Comparison of ENCODE assay signal across 10 cellular contexts in genomic region chr4:1874207-1874606, GRCh38. TPM values are rescaled to one million over a fixed set of nuclear protein-coding genes. Genes with fewer than 3 reads are reported as not detected.
DNase-seq lines count a peak whose midpoint lies in the region; ATAC-seq and TF ChIP-seq lines count a peak whose summit lies in the region.
"Had no signal": no experiment of that assay in that cellular context is flagged by ENCODE, and none has a peak within 500 bp of the region (broad histone marks: within the 10 kb centered on the region; RNA-seq: fewer than 3 reads in every experiment).

No MANE protein-coding gene starts in this region.

- no peaks in the 10 kb centered on the region for H3K27me3 ChIP-seq in CD4-positive, CD25-positive, alpha-beta regulatory T cell (ENCODE audit: control insufficient read depth, insufficient read depth, low read length)
- H3K27me3 ChIP-seq: suprapubic skin had no signal

- CTCF ChIA-PET in activated CD4-positive, alpha-beta memory T cell treated with anti-CD3 and anti-CD28 coated beads for 36 hours (lab: Charles Lee), result interaction anchor here (1.0 to 2.5 kb wide), 3 partner anchors 17 to 25 kb away, joined by 3 to 22 read pairs (median 8); partner anchors contain the start of gene LETM1

- no peaks in the 10 kb centered on the region for H3K36me3 Mint-ChIP-seq in CD4-positive, CD25-positive, alpha-beta regulatory T cell
- peaks cover 14% of the 10 kb centered on the region for H3K36me3 Mint-ChIP-seq in activated CD4-positive, alpha-beta memory T cell treated with anti-CD3 and anti-CD28 coated beads for 36 hours

- TF ChIP-seq CTCF in mucosa of descending colon (IDR thresholded peaks at IDR 0.05), result no peak

- H3K4me3 Mint-ChIP-seq in CD4-positive, CD25-positive, alpha-beta regulatory T cell, result peak overlapping the region; percentile 63 to 98 (median 93)
- no peak overlapping the region for H3K4me3 Mint-ChIP-seq in activated CD4-positive, alpha-beta memory T cell treated with anti-CD3 and anti-CD28 coated beads for 36 hours

- POLR2A ChIA-PET in activated CD4-positive, alpha-beta memory T cell treated with anti-CD3 and anti-CD28 coated beads for 36 hours (lab: Charles Lee), result interaction anchor here (2.0 kb wide), 1 partner anchor 17 kb away, joined by 16 read pairs; the partner anchor contains the start of gene LETM1

- ATAC-seq in CD4-positive, CD25-positive, alpha-beta regulatory T cell (ENCODE audit: low read depth in 2 of 2), result no peak
- ATAC-seq in mucosa of descending colon (peak; percentile 42), left ventricle myocardium superior (no peak)

- H3K4me3 ChIP-seq in CD4-positive, CD25-positive, alpha-beta regulatory T cell (ENCODE audit: low read depth, low read length), result peak overlapping the region; percentile 46
- H3K4me3 ChIP-seq in mucosa of descending colon, result no peak overlapping the region
- H3K4me3 ChIP-seq: suprapubic skin had no signal

- intact Hi-C loops in activated CD4-positive, alpha-beta memory T cell treated with anti-CD3 and anti-CD28 coated beads for 36 hours (cut with micrococcal nuclease), result loop anchor here (5.0 kb wide), 2 partner anchors 133 to 368 kb away; partner anchors contain the start of genes HAUS3, NELFA and POLN
- intact Hi-C loops in mucosa of descending colon (cut with DNase I, micrococcal nuclease), result no loop called here
- intact Hi-C loops in left ventricle myocardium superior (cut with micrococcal nuclease), result no loop called here

- peaks cover 25% of the 10 kb centered on the region for H3K4me1 ChIP-seq in CD4-positive, CD25-positive, alpha-beta regulatory T cell (ENCODE audit: control insufficient read depth, insufficient read depth, low read length, poor library complexity, severe bottlenecking)
- H3K4me1 ChIP-seq in mucosa of descending colon (ENCODE audit: low read depth), result peaks cover 33% of the 10 kb centered on the region

- DNase-seq in CD4-positive, CD25-positive, alpha-beta regulatory T cell, result no peak
- DNase-seq in ELF-1 (ENCODE audit: low read depth, low spot score), result peak; percentile 42
- no peak for DNase-seq in activated CD4-positive, alpha-beta memory T cell treated with anti-CD3 and anti-CD28 coated beads for 36 hours
- peak in 1 of 3 donors; percentile 18 for DNase-seq in mucosa of descending colon
- no peak for DNase-seq in stimulated activated CD4-positive, alpha-beta T cell treated with anti-CD3 and anti-CD28 coated beads, Interleukin-15, amount 100 ng/mL, for 24 hours
- no peak for DNase-seq in NCI-H1092 treated with DMSO at 0.1 percent for 48 hours (lab: John Stamatoyannopoulos, UW)
- no peak for DNase-seq in left ventricle myocardium superior
- DNase-seq: central memory CD4-positive, alpha-beta T cell; NCI-H526 had no signal

- H3K9me3 Mint-ChIP-seq in CD4-positive, CD25-positive, alpha-beta regulatory T cell, result peaks cover 0 to 1% (median 0%) of the 10 kb centered on the region in 7 donors
- no peaks in the 10 kb centered on the region for H3K9me3 Mint-ChIP-seq in activated CD4-positive, alpha-beta memory T cell treated with anti-CD3 and anti-CD28 coated beads for 36 hours

- no peak overlapping the region for H3K27ac ChIP-seq in CD4-positive, CD25-positive, alpha-beta regulatory T cell (ENCODE audit: insufficient read depth, low read length, poor library complexity, severe bottlenecking)
- H3K27ac ChIP-seq: suprapubic skin had no signal

- H3K36me3 ChIP-seq in CD4-positive, CD25-positive, alpha-beta regulatory T cell (ENCODE audit: control insufficient read depth, insufficient read depth, low read length), result no peaks in the 10 kb centered on the region
- H3K36me3 ChIP-seq in mucosa of descending colon (ENCODE audit: low read depth), result no peaks in the 10 kb centered on the region
- H3K36me3 ChIP-seq: suprapubic skin had no signal

- H3K27ac Mint-ChIP-seq in CD4-positive, CD25-positive, alpha-beta regulatory T cell, result peak overlapping the region; percentile 77 to 94 (median 78)
- H3K27ac Mint-ChIP-seq in activated CD4-positive, alpha-beta memory T cell treated with anti-CD3 and anti-CD28 coated beads for 36 hours, result peak overlapping the region; percentile 14

- H3K27me3 Mint-ChIP-seq in CD4-positive, CD25-positive, alpha-beta regulatory T cell, result no peaks in the 10 kb centered on the region
- H3K27me3 Mint-ChIP-seq in activated CD4-positive, alpha-beta memory T cell treated with anti-CD3 and anti-CD28 coated beads for 36 hours, result no peaks in the 10 kb centered on the region

- H3K9me3 ChIP-seq in CD4-positive, CD25-positive, alpha-beta regulatory T cell (ENCODE audit: control insufficient read depth in 2 of 2, low read length in 2 of 2), result no peaks in the 10 kb centered on the region
- H3K9me3 ChIP-seq in mucosa of descending colon, result no peaks in the 10 kb centered on the region
- H3K9me3 ChIP-seq: suprapubic skin had no signal

- peaks cover 34 to 64% (median 49%) of the 10 kb centered on the region in 4 donors for H3K4me1 Mint-ChIP-seq in CD4-positive, CD25-positive, alpha-beta regulatory T cell
- H3K4me1 Mint-ChIP-seq in activated CD4-positive, alpha-beta memory T cell treated with anti-CD3 and anti-CD28 coated beads for 36 hours (ENCODE audit: low read depth), result peaks cover 42% of the 10 kb centered on the region

RNA-seq across cellular contexts. Expression of gene NSD2, which starts 3.0 kb away (rescaled TPM):
- total RNA-seq in CD4-positive, CD25-positive, alpha-beta regulatory T cell, result 95.8 TPM
- 1 to 10 TPM; 5.9 to 7.6 (median 7.0) TPM for polyA plus RNA-seq in CD4-positive, CD25-positive, alpha-beta regulatory T cell
- 100 to 1,000 TPM; 197 to 199 TPM for total RNA-seq in activated CD4-positive, alpha-beta memory T cell treated with anti-CD3 and anti-CD28 coated beads for 36 hours
- 100 to 1,000 TPM in 1 of 3 donors, 10 to 100 TPM in 2; 82.8 to 114 (median 83.3) TPM for total RNA-seq in mucosa of descending colon
- total RNA-seq in left ventricle myocardium superior, result 45.3 TPM

RNA-seq across cellular contexts. Expression of gene LETM1, which starts 18.3 kb away (rescaled TPM):
- 41.8 TPM for total RNA-seq in CD4-positive, CD25-positive, alpha-beta regulatory T cell
- 10 to 100 TPM; 10.3 to 13.0 (median 12.3) TPM for polyA plus RNA-seq in CD4-positive, CD25-positive, alpha-beta regulatory T cell
- 10 to 100 TPM; 41.1 to 42.6 TPM for total RNA-seq in activated CD4-positive, alpha-beta memory T cell treated with anti-CD3 and anti-CD28 coated beads for 36 hours
- total RNA-seq in mucosa of descending colon, result 100 to 1,000 TPM in 2 of 3 donors, 10 to 100 TPM in 1; 85.5 to 160 (median 133) TPM
- 46.2 TPM for total RNA-seq in left ventricle myocardium superior
